Comparison of ENCODE assay signal across 22 cellular contexts in the genomic region with DNA sequence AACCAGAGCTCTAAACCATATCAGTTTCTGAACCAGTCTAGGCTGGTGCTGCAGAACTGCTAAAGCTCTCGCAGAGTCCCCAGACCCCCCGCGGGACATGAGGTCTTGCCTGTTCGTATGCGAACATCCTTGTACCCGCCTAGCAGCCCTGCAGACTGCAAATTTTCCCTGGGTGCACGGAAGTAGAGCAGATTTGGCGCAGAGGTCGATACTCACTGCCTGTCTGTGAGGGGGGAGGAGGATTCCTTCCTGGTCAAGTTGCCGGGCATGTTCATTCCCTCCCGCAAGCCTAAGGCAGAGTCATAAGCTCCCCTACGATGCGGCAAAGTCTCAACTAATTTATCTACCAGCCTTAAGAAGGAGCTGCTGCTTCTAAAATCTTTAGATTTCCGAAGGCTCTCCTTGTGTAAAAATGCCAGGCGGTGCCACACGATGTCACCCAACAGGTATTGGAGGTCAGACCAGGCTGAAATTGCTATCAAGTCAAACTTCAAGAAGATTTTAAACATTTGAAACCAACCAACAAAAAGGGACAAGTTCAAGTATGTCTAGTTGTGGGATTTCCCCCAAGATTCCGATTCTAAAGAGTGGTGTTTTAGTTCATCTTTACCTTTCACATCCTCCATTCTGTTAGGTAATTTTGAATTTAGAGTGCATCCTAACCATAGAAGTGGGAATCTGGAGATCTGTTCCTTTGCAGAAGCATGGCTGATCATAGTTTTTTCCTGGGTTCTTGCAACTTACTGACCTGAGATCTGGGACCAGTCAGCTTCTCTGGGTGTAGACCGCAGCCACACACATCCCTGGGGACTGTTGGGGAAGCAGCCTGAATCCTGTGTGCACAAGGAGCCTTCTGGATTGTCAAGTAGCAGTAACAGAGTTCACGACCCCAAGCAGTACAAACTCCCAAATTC. TPM values are rescaled to one million over a fixed set of nuclear protein-coding genes. Genes with fewer than 3 reads are reported as not detected.
DNase-seq lines count a peak whose midpoint lies in the region; TF ChIP-seq lines count a peak whose summit lies in the region.
"Had no signal": no experiment of that assay in that cellular context is flagged by ENCODE, and none has a peak within 500 bp of the region (broad histone marks: within the 10 kb centered on the region; RNA-seq: fewer than 3 reads in every experiment).

No MANE protein-coding gene starts in this region.

- no peak overlapping the region for H4K8ac ChIP-seq in neuronal stem cell (ENCODE audit: low read depth, low read length)

- H2BK120ac ChIP-seq in neuronal stem cell (ENCODE audit: low read depth, low read length), result no peak overlapping the region

- H3K9me3 ChIP-seq in neuronal stem cell (replicated peaks in 1 of 2; ENCODE audit: control insufficient read depth in 2 of 2, insufficient read depth in 1 of 2, low read depth in 1 of 2, low read length in 2 of 2) (peaks cover 2% of the 10 kb centered on the region in 2 donors), spleen (peaks cover 0 to 15% (median 0%) of the 10 kb centered on the region in 8 donors)
- H3K9me3 ChIP-seq: A549, left ventricle myocardium inferior, upper lobe of right lung had no signal

- H2BK15ac ChIP-seq in neuronal stem cell (ENCODE audit: low read length), result no peak overlapping the region

- H3K4me3 Mint-ChIP-seq in endothelial cell (ENCODE audit: unreplicated experiment), result no peak overlapping the region
- H3K4me3 Mint-ChIP-seq in mesothelial cell of epicardium, result no peak overlapping the region
- H3K4me3 Mint-ChIP-seq: activated CD4-positive, alpha-beta memory T cell treated with anti-CD3 and anti-CD28 coated beads for 36 hours had no signal

- H2AFZ ChIP-seq in neuronal stem cell (ENCODE audit: low read length), result no peak overlapping the region

- WGBS in neuronal stem cell (ENCODE audit: extremely low coverage in 2 of 2, insufficient read length in 2 of 2, insufficient replicate concordance in 1 of 2), 2 donors, result no CpG with 5 or more reads among the region's 19 CpGs
- 10 to 15% (median 13%) methylated on average over 14 to 19 of the region's 19 CpGs for WGBS in spleen, 5 donors

- H3K27me3 ChIP-seq in H7 (ENCODE audit: control insufficient read depth, insufficient read depth, low read length) (peaks cover 94% of the 10 kb centered on the region), neuronal stem cell (ENCODE audit: control insufficient read depth in 3 of 3, insufficient read depth in 3 of 3, low read depth in 1 of 3, low read length in 3 of 3) (peaks cover 74 to 100% (median 98%) of the 10 kb centered on the region in 3 experiments), spleen (replicated peaks in 1 of 7) (peaks cover 15 to 100% (median 100%) of the 10 kb centered on the region in 7 donors)

- peak overlapping the region; percentile 68 for H3K27ac Mint-ChIP-seq in endothelial cell (ENCODE audit: unreplicated experiment)
- H3K27ac Mint-ChIP-seq in mesothelial cell of epicardium, result no peak overlapping the region
- H3K27ac Mint-ChIP-seq: activated CD4-positive, alpha-beta memory T cell treated with anti-CD3 and anti-CD28 coated beads for 36 hours; activated naive CD4-positive, alpha-beta T cell treated with anti-CD3 and anti-CD28 coated beads, Interleukin-2, amount 50 U/mL, for 24 hours; brain had no signal

- no peak overlapping the region for H3K14ac ChIP-seq in neuronal stem cell (ENCODE audit: low read length)

- H2AK5ac ChIP-seq in neuronal stem cell (ENCODE audit: low read depth, low read length), result no peak overlapping the region

- H3K79me1 ChIP-seq in neuronal stem cell (ENCODE audit: low read depth, low read length), result no peaks in the 10 kb centered on the region

- H2BK12ac ChIP-seq in neuronal stem cell (ENCODE audit: low read length), result no peak overlapping the region

- H3K9me3 Mint-ChIP-seq in endothelial cell (ENCODE audit: unreplicated experiment) (no peaks in the 10 kb centered on the region), mesothelial cell of epicardium (no peaks in the 10 kb centered on the region)
- H3K9me3 Mint-ChIP-seq: activated CD4-positive, alpha-beta memory T cell treated with anti-CD3 and anti-CD28 coated beads for 36 hours; activated naive CD4-positive, alpha-beta T cell treated with anti-CD3 and anti-CD28 coated beads, Interleukin-2, amount 50 U/mL, for 24 hours; activated T-cell treated with anti-CD3 and anti-CD28 coated beads, Interleukin-2, amount 50 U/mL, for 4 hours had no signal

- no peak overlapping the region for H3K4me2 ChIP-seq in neuronal stem cell (ENCODE audit: insufficient read depth, low read length, poor library complexity, severe bottlenecking)

- no peak for TF ChIP-seq CTCF in endothelial cell (IDR thresholded peaks at IDR 0.05; ENCODE audit: unreplicated experiment)
- no peak for TF ChIP-seq CTCF in spleen (IDR thresholded peaks at IDR 0.05 in 8 of 11, conservative IDR thresholded peaks at IDR 0.05 in 3 of 11)
- no peak for TF ChIP-seq CTCF in mesothelial cell of epicardium (IDR thresholded peaks at IDR 0.05; ENCODE audit: unreplicated experiment)

- H4K91ac ChIP-seq in neuronal stem cell (ENCODE audit: low read depth, low read length, poor library complexity), result no peak overlapping the region

- intact Hi-C loops in spleen (cut with DNase I; ENCODE audit: low total_unique reads), result no loop called here

- no peak overlapping the region for H3K4me3 ChIP-seq in H7 (ENCODE audit: insufficient read depth, low read depth, low read length)
- no peak overlapping the region for H3K4me3 ChIP-seq in neuronal stem cell (ENCODE audit: low read length in 2 of 2)
- H3K4me3 ChIP-seq in spleen, result no peak overlapping the region
- H3K4me3 ChIP-seq: upper lobe of right lung had no signal

- no peak overlapping the region for H3K9ac ChIP-seq in neuronal stem cell (ENCODE audit: low read depth, low read length, poor library complexity)

- H3K27me3 Mint-ChIP-seq in endothelial cell (ENCODE audit: unreplicated experiment) (peaks cover 47% of the 10 kb centered on the region), mesothelial cell of epicardium (ENCODE audit: low read depth) (peaks cover 100% of the 10 kb centered on the region)

- H3K27ac ChIP-seq in neuronal stem cell (replicated peaks; ENCODE audit: low read length) (no peak overlapping the region), spleen (no peak overlapping the region)
- H3K27ac ChIP-seq: A549, left ventricle myocardium inferior, RWPE1, stomach, upper lobe of right lung had no signal

- no peak overlapping the region for H3K18ac ChIP-seq in neuronal stem cell (ENCODE audit: low read length)

- no peak overlapping the region for H3K4ac ChIP-seq in neuronal stem cell (ENCODE audit: low read length)

- peak overlapping the region; percentile 5 for H3K23ac ChIP-seq in neuronal stem cell (ENCODE audit: low read depth, low read length, poor library complexity)

- H2BK5ac ChIP-seq in neuronal stem cell (ENCODE audit: low read length), result no peak overlapping the region

- no peak for TF ChIP-seq POLR2A in spleen (IDR thresholded peaks at IDR 0.05)

- H3K4me1 ChIP-seq in neuronal stem cell (ENCODE audit: control insufficient read depth in 2 of 2, insufficient read depth in 1 of 2, low read depth in 1 of 2, low read length in 2 of 2) (peaks cover 10 to 29% of the 10 kb centered on the region in 2 donors), spleen (peaks cover 15 to 80% (median 63%) of the 10 kb centered on the region in 6 donors)

- DNase-seq in NCI-H345 (lab: John Stamatoyannopoulos, UW) (peak; percentile 40), NCI-H345 treated with DMSO at 0.1 percent for 48 hours (lab: John Stamatoyannopoulos, UW; ENCODE audit: unreplicated experiment) (no peak), H7 (peak; percentile 47), endothelial cell (ENCODE audit: low spot score) (no peak), neuronal stem cell (ENCODE audit: low spot score) (no peak), spleen (no peak), mesothelial cell of epicardium (ENCODE audit: low spot score in 2 of 2, unreplicated experiment in 2 of 2) (no peak), DMS153 treated with DMSO at 0.1 percent for 48 hours (lab: John Stamatoyannopoulos, UW; ENCODE audit: unreplicated experiment) (no peak)
- DNase-seq: activated CD4-positive, alpha-beta memory T cell treated with anti-CD3 and anti-CD28 coated beads for 36 hours; activated T-cell treated with anti-CD3 and anti-CD28 coated beads, Interleukin-2, amount 50 U/mL, for 4 hours; cortex of kidney; left ventricle myocardium inferior; NCI-H1436 treated with DMSO at 0.1 percent for 48 hours; NCI-H446 treated with DMSO at 0.1 percent for 48 hours; stimulated activated CD4-positive, alpha-beta T cell treated with anti-CD3 and anti-CD28 coated beads, Interleukin-1b, Interleukin-23, amount 100 ng/mL, for 48 hours; stomach; upper lobe of right lung had no signal

- no peaks in the 10 kb centered on the region for H3K36me3 Mint-ChIP-seq in endothelial cell (ENCODE audit: low read depth, unreplicated experiment)
- no peaks in the 10 kb centered on the region for H3K36me3 Mint-ChIP-seq in mesothelial cell of epicardium
- H3K36me3 Mint-ChIP-seq: brain had no signal

- H3K4me1 Mint-ChIP-seq in endothelial cell (ENCODE audit: unreplicated experiment) (peaks cover 43% of the 10 kb centered on the region), mesothelial cell of epicardium (peaks cover 42% of the 10 kb centered on the region)

- H3K36me3 ChIP-seq in H7 (replicated peaks; ENCODE audit: control insufficient read depth, insufficient read depth, low read length) (no peaks in the 10 kb centered on the region), neuronal stem cell (replicated peaks in 1 of 2; ENCODE audit: control insufficient read depth in 2 of 2, insufficient read depth in 2 of 2, low read length in 2 of 2) (no peaks in the 10 kb centered on the region), spleen (no peaks in the 10 kb centered on the region)
- H3K36me3 ChIP-seq: left ventricle myocardium inferior, stomach, upper lobe of right lung had no signal

RNA-seq across cellular contexts. Expression of gene PAX9, which starts 1.6 kb away (rescaled TPM):
- 0.04 TPM in 1 of 2 replicates, not detected in the other for total RNA-seq in H7 (2014; rRNA removed; shearing (Covaris generic))
- total RNA-seq in endothelial cell (ENCODE audit: unreplicated experiment) (not detected), spleen (under 1 TPM in 4 of 7 donors, not detected in 3; 0.07 to 0.43 (median 0.17) TPM), mesothelial cell of epicardium (not detected in 3 replicates)
- not detected for polyA plus RNA-seq in neuronal stem cell (2013, experiment 1 of 2)
- polyA plus RNA-seq in neuronal stem cell (2013, experiment 2 of 2), result 0.03 TPM
- polyA plus RNA-seq in spleen, result under 1 TPM; 0.02 to 0.06 (median 0.02) TPM
- total RNA-seq: activated CD4-positive, alpha-beta memory T cell treated with anti-CD3 and anti-CD28 coated beads for 36 hours; left ventricle myocardium inferior; mucosa of gallbladder had no signal

Comparison
In these comparisons a context has a peak if more than half of its experiments do, and no peak if none do; other contexts are left out.
1. DNase-seq: peak in NCI-H345 (single experiment) and H7 (single experiment); none in NCI-H345 treated with DMSO at 0.1 percent for 48 hours (single experiment), endothelial cell (single experiment), neuronal stem cell (single experiment), spleen (single experiment), mesothelial cell of epicardium (0 of 2) and DMS153 treated with DMSO at 0.1 percent for 48 hours (single experiment).